In the genomic region with DNA sequence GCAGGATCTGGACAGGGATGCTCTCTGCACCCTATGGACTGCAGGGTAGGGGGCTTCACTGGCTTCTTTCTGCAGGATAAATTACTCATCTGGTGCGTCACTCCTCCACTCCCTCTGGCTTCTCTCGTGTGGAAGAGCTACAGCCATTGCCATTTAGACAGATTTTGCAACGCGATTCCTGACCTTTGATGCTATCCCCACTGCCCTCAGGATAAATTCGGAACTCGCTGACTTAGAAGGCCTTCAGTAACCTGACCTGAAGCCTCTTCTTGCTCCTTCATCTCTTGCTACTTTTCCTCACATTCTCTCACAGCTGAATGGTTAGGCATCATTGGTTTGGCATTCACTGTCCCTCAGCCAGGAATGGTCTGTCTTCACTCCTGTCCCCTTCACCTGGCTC, we compare ENCODE assay signal across 16 cellular contexts.
"Had no signal": no experiment of that assay in that cellular context is flagged by ENCODE, and none has a peak within 500 bp of the region (broad histone marks: within the 10 kb centered on the region; RNA-seq: fewer than 3 reads in every experiment).

No MANE protein-coding gene starts in this region.

- H3K4me3 ChIP-seq: breast epithelium, gastroesophageal sphincter, lung, pancreas, tibial artery, uterus had no signal

- H3K27ac Mint-ChIP-seq: activated B cell treated with CpG ODN at 0.5 μM for 24 hours; activated CD4-positive, alpha-beta T cell treated with anti-CD3 and anti-CD28 coated beads, Interleukin-2, amount 10 ng/mL, durations not matched to agents 7 days and 5 days; dendritic cell treated with granulocyte-macrophage colony-stimulating factor and Interleukin-4, amounts not matched to agents 40 ng/mL and 50 ng/mL, for 4 days had no signal

- FAIRE-seq: islet of Langerhans, pancreas, TTC549 had no signal

- H3K27ac ChIP-seq: breast epithelium, gastroesophageal sphincter, pancreas, tibial artery, uterus had no signal

- H3K27me3 ChIP-seq: breast epithelium, gastroesophageal sphincter, pancreas, tibial artery, uterus had no signal

- H3K9me3 Mint-ChIP-seq: activated B cell treated with CpG ODN at 0.5 μM for 24 hours; activated CD4-positive, alpha-beta T cell treated with anti-CD3 and anti-CD28 coated beads, Interleukin-2, amount 10 ng/mL, durations not matched to agents 7 days and 5 days; dendritic cell treated with granulocyte-macrophage colony-stimulating factor and Interleukin-4, amounts not matched to agents 40 ng/mL and 50 ng/mL, for 4 days had no signal

- H3K4me1 ChIP-seq: breast epithelium, uterus had no signal

- H3K4me3 Mint-ChIP-seq: activated B cell treated with CpG ODN at 0.5 μM for 24 hours; activated CD4-positive, alpha-beta T cell treated with anti-CD3 and anti-CD28 coated beads, Interleukin-2, amount 10 ng/mL, durations not matched to agents 7 days and 5 days; dendritic cell treated with granulocyte-macrophage colony-stimulating factor and Interleukin-4, amounts not matched to agents 40 ng/mL and 50 ng/mL, for 4 days had no signal

- H3K9me3 ChIP-seq: breast epithelium, gastroesophageal sphincter, pancreas, tibial artery, uterus had no signal

- DNase-seq: activated B cell treated with CpG ODN at 0.5 μM for 24 hours; activated CD4-positive, alpha-beta T cell treated with anti-CD3 and anti-CD28 coated beads, Interleukin-2, amount 10 ng/mL, durations not matched to agents 7 days and 5 days; aorta; effector memory CD4-positive, alpha-beta T cell; SIG-M5; stimulated activated CD4-positive, alpha-beta T cell treated with anti-CD3 and anti-CD28 coated beads, Interleukin-1b, Interleukin-23, amount 100 ng/mL, for 48 hours; T-helper 2 cell; tibial artery; uterus had no signal

- ATAC-seq: gastroesophageal sphincter, pancreas had no signal

- H3K36me3 ChIP-seq: breast epithelium, uterus had no signal

- H3K27me3 Mint-ChIP-seq: activated B cell treated with CpG ODN at 0.5 μM for 24 hours; activated CD4-positive, alpha-beta T cell treated with anti-CD3 and anti-CD28 coated beads, Interleukin-2, amount 10 ng/mL, durations not matched to agents 7 days and 5 days; dendritic cell treated with granulocyte-macrophage colony-stimulating factor and Interleukin-4, amounts not matched to agents 40 ng/mL and 50 ng/mL, for 4 days had no signal
